1 cellular context compared by ENCODE assay signal in the genomic region with DNA sequence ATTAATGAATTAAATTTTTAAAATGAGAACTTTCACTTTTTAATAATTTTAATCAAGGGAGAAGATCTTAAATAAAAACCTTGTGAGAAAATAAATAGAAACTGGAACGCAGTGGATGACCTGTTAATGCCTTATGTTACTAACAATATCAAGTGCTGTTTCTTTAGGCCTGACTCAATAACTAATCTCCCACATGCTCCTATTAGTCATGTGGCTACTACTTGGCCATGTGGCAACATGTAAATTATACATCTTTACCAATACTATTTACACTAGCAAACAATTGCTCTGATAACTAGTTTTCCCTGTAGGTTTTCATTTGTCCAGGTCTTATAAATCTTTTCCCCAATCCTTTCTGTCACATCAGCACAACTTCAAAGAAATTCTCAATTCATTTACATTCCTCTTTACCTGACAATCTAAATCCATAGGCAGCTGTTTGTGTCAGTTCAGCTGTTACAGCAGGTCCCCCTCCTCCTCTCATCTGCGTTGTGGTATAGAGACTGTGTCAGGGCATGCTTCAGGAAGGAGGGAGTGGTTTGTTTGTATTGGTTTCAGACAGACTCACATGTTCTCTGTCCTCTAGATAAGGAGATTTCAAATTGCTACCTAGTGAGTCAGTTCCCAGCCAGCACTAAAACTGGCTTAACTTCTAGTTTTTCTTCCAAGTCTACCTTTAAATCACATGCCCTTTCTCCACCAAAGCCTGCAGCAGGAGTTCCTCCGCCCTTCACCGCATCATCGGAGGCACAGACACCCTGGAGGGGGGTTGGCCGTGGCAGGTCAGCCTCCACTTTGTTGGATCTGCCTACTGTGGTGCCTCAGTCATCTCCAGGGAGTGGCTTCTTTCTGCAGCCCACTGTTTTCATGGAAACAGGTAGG.
A peak's percentile ranks its signal among the peaks of the same experiment; 100 is the strongest.
TF ChIP-seq lines count a peak whose summit lies in the region.

No MANE protein-coding gene starts in this region.

TF ChIP-seq in SK-N-SH, 30 proteins besides CTCF, POLR2A, EP300 and RAD21:
- TF ChIP-seq, protein P1, sequence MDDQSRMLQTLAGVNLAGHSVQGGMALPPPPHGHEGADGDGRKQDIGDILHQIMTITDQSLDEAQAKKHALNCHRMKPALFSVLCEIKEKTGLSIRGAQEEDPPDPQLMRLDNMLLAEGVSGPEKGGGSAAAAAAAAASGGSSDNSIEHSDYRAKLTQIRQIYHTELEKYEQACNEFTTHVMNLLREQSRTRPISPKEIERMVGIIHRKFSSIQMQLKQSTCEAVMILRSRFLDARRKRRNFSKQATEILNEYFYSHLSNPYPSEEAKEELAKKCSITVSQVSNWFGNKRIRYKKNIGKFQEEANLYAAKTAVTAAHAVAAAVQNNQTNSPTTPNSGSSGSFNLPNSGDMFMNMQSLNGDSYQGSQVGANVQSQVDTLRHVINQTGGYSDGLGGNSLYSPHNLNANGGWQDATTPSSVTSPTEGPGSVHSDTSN (IDR thresholded peaks at IDR 0.05): peak; percentile 52
- TF ChIP-seq MXI1 (IDR thresholded peaks at IDR 0.05; ENCODE audit: low read depth, low read length): no peak
- TF ChIP-seq, protein P2, sequence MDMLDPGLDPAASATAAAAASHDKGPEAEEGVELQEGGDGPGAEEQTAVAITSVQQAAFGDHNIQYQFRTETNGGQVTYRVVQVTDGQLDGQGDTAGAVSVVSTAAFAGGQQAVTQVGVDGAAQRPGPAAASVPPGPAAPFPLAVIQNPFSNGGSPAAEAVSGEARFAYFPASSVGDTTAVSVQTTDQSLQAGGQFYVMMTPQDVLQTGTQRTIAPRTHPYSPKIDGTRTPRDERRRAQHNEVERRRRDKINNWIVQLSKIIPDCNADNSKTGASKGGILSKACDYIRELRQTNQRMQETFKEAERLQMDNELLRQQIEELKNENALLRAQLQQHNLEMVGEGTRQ (IDR thresholded peaks at IDR 0.05; ENCODE audit: borderline replicate concordance, low read depth, low read length): no peak
- peak; percentile 63; the same call in 1 of the 2 replicates for TF ChIP-seq FOSL2 (IDR thresholded peaks at IDR 0.05; ENCODE audit: borderline replicate concordance, low read depth)
- TF ChIP-seq RFX5 (IDR thresholded peaks at IDR 0.05; ENCODE audit: low read length): no peak
- TF ChIP-seq FOXM1 (IDR thresholded peaks at IDR 0.05; ENCODE audit: low read depth): no peak
- TF ChIP-seq ELF1 (IDR thresholded peaks at IDR 0.05): no peak
- TF ChIP-seq CHD2 (IDR thresholded peaks at IDR 0.05; ENCODE audit: low read length, partially characterized antibody): no peak
- TF ChIP-seq, protein P3, sequence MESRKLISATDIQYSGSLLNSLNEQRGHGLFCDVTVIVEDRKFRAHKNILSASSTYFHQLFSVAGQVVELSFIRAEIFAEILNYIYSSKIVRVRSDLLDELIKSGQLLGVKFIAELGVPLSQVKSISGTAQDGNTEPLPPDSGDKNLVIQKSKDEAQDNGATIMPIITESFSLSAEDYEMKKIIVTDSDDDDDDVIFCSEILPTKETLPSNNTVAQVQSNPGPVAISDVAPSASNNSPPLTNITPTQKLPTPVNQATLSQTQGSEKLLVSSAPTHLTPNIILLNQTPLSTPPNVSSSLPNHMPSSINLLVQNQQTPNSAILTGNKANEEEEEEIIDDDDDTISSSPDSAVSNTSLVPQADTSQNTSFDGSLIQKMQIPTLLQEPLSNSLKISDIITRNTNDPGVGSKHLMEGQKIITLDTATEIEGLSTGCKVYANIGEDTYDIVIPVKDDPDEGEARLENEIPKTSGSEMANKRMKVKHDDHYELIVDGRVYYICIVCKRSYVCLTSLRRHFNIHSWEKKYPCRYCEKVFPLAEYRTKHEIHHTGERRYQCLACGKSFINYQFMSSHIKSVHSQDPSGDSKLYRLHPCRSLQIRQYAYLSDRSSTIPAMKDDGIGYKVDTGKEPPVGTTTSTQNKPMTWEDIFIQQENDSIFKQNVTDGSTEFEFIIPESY (IDR thresholded peaks at IDR 0.05; ENCODE audit: borderline replicate concordance, low read depth): no peak
- TF ChIP-seq, protein P4, sequence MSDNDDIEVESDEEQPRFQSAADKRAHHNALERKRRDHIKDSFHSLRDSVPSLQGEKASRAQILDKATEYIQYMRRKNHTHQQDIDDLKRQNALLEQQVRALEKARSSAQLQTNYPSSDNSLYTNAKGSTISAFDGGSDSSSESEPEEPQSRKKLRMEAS (IDR thresholded peaks at IDR 0.05; ENCODE audit: low read depth): peak; percentile 90
- TF ChIP-seq, protein P5, sequence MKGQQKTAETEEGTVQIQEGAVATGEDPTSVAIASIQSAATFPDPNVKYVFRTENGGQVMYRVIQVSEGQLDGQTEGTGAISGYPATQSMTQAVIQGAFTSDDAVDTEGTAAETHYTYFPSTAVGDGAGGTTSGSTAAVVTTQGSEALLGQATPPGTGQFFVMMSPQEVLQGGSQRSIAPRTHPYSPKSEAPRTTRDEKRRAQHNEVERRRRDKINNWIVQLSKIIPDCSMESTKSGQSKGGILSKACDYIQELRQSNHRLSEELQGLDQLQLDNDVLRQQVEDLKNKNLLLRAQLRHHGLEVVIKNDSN (IDR thresholded peaks at IDR 0.05; ENCODE audit: borderline replicate concordance, low read depth): no peak
- TF ChIP-seq FOXJ3 (CRISPR knock-in tag; IDR thresholded peaks at IDR 0.05): no peak
- TF ChIP-seq RXRA (IDR thresholded peaks at IDR 0.05; ENCODE audit: borderline replicate concordance, low read depth): peak; percentile 10; the same call in 1 of the 2 replicates
- TF ChIP-seq, protein P6, sequence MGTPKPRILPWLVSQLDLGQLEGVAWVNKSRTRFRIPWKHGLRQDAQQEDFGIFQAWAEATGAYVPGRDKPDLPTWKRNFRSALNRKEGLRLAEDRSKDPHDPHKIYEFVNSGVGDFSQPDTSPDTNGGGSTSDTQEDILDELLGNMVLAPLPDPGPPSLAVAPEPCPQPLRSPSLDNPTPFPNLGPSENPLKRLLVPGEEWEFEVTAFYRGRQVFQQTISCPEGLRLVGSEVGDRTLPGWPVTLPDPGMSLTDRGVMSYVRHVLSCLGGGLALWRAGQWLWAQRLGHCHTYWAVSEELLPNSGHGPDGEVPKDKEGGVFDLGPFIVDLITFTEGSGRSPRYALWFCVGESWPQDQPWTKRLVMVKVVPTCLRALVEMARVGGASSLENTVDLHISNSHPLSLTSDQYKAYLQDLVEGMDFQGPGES (IDR thresholded peaks at IDR 0.05; ENCODE audit: low read depth, low read length): no peak
- no peak for TF ChIP-seq RCOR1 (IDR thresholded peaks at IDR 0.05; ENCODE audit: low read length)
- no peak for TF ChIP-seq SMC3 (IDR thresholded peaks at IDR 0.05; ENCODE audit: low read depth, low read length)
- peak; percentile 73; the same call in 1 of the 2 replicates for TF ChIP-seq SIN3A (IDR thresholded peaks at IDR 0.05; ENCODE audit: borderline replicate concordance, low read depth, low read length)
- TF ChIP-seq NFIC (IDR thresholded peaks at IDR 0.05; ENCODE audit: borderline replicate concordance): peak; percentile 36; the same call in 1 of the 2 replicates
- no peak for TF ChIP-seq GABPA (IDR thresholded peaks at IDR 0.05; ENCODE audit: low read depth)
- TF ChIP-seq MEF2A (IDR thresholded peaks at IDR 0.05; ENCODE audit: borderline replicate concordance, low read depth): no peak
- no peak for TF ChIP-seq YY1 (IDR thresholded peaks at IDR 0.05; ENCODE audit: low read depth)
- no peak for TF ChIP-seq TAF1 (IDR thresholded peaks at IDR 0.05; ENCODE audit: borderline replicate concordance, low read depth, low read length)
- TF ChIP-seq EZH2phosphoT487 (IDR thresholded peaks at IDR 0.05; ENCODE audit: borderline replicate concordance, low read depth): no peak
- TF ChIP-seq, protein P7, sequence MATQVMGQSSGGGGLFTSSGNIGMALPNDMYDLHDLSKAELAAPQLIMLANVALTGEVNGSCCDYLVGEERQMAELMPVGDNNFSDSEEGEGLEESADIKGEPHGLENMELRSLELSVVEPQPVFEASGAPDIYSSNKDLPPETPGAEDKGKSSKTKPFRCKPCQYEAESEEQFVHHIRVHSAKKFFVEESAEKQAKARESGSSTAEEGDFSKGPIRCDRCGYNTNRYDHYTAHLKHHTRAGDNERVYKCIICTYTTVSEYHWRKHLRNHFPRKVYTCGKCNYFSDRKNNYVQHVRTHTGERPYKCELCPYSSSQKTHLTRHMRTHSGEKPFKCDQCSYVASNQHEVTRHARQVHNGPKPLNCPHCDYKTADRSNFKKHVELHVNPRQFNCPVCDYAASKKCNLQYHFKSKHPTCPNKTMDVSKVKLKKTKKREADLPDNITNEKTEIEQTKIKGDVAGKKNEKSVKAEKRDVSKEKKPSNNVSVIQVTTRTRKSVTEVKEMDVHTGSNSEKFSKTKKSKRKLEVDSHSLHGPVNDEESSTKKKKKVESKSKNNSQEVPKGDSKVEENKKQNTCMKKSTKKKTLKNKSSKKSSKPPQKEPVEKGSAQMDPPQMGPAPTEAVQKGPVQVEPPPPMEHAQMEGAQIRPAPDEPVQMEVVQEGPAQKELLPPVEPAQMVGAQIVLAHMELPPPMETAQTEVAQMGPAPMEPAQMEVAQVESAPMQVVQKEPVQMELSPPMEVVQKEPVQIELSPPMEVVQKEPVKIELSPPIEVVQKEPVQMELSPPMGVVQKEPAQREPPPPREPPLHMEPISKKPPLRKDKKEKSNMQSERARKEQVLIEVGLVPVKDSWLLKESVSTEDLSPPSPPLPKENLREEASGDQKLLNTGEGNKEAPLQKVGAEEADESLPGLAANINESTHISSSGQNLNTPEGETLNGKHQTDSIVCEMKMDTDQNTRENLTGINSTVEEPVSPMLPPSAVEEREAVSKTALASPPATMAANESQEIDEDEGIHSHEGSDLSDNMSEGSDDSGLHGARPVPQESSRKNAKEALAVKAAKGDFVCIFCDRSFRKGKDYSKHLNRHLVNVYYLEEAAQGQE (IDR thresholded peaks at IDR 0.05; ENCODE audit: low read depth, low read length): no peak
- no peak for TF ChIP-seq POLR2AphosphoS5 (IDR thresholded peaks at IDR 0.05; ENCODE audit: low read depth, low read length)
- TF ChIP-seq JUND (IDR thresholded peaks at IDR 0.05): peak; percentile 79
- TF ChIP-seq TCF12 (IDR thresholded peaks at IDR 0.05): peak; percentile 64
- TF ChIP-seq GATA2 (CRISPR knock-in tag; IDR thresholded peaks at IDR 0.05): no peak
- no peak for TF ChIP-seq NRF1 (IDR thresholded peaks at IDR 0.05; ENCODE audit: low read depth, low read length)
- TF ChIP-seq TEAD4 (IDR thresholded peaks at IDR 0.05; ENCODE audit: borderline replicate concordance, insufficient read depth): 0 out of 2 replicates have a peak, but pooled peaks have one; percentile 37
